ENCODE assay signal across 8 cellular contexts in genomic region chr20:50308513-50309279, GRCh38.
A peak's percentile ranks its signal among the peaks of the same experiment; 100 is the strongest.
DNase-seq lines count a peak whose midpoint lies in the region; ATAC-seq and TF ChIP-seq lines count a peak whose summit lies in the region.

No MANE protein-coding gene starts in this region.

- H3K4me3 ChIP-seq in H7 (ENCODE audit: insufficient read depth, low read depth, low read length) (no peak overlapping the region), fibroblast of the aortic adventitia (ENCODE audit: low read depth, low read length) (peak overlapping the region; percentile 37)

- peaks cover 68% of the 10 kb centered on the region for H3K4me1 Mint-ChIP-seq in nephron

- DNase-seq in H7 (peak; percentile 92), fibroblast of the aortic adventitia (ENCODE audit: low read depth) (peak; percentile 99), NCI-H345 (lab: John Stamatoyannopoulos, UW) (no peak), HEK293T (ENCODE audit: extremely low spot score) (no peak), NCI-H1930 (lab: John Stamatoyannopoulos, UW) (no peak)

- TF ChIP-seq CTCF in fibroblast of the aortic adventitia (IDR thresholded peaks at IDR 0.05; ENCODE audit: insufficient read depth, low read length) = peak; percentile 19
- TF ChIP-seq CTCF in nephron (IDR thresholded peaks at IDR 0.05; ENCODE audit: unreplicated experiment in 3 of 3) = no peak

- H3K36me3 Mint-ChIP-seq in nephron (ENCODE audit: low read depth) = no peaks in the 10 kb centered on the region

- POLR2A ChIA-PET in HEK293T (lab: Yijun Ruan, JAX) = no interaction called here

- H3K9me3 Mint-ChIP-seq in nephron = no peaks in the 10 kb centered on the region

- H3K36me3 ChIP-seq in H7 (replicated peaks; ENCODE audit: control insufficient read depth, insufficient read depth, low read length) = no peaks in the 10 kb centered on the region

- ATAC-seq in SK-N-SH treated with all-trans-retinoic acid at 6 μM for 48 hours (peak; percentile 92), HG02759 (IDR thresholded peaks at IDR 0.05; ENCODE audit: unreplicated experiment) (no peak)

- peak overlapping the region in 1 of 3 experiments; percentile 46 for H3K4me3 Mint-ChIP-seq in nephron

- H3K27me3 Mint-ChIP-seq in nephron (ENCODE audit: low read depth) = peaks cover 20% of the 10 kb centered on the region

- peak overlapping the region; percentile 63 to 92 (median 90) for H3K27ac Mint-ChIP-seq in nephron

- CTCF ChIA-PET in HEK293T (lab: Yijun Ruan, JAX) = no interaction called here

- no peaks in the 10 kb centered on the region for H3K27me3 ChIP-seq in H7 (ENCODE audit: control insufficient read depth, insufficient read depth, low read length)

TF ChIP-seq in SK-N-SH treated with all-trans-retinoic acid at 6 μM for 48 hours, 23 proteins besides CTCF, POLR2A, EP300 and RAD21 (continues in another document):
- TF ChIP-seq ZNF8 (CRISPR knock-in tag; IDR thresholded peaks at IDR 0.05) = 0 out of 2 replicates have a peak, but pooled peaks have one; percentile 21
- no peak for TF ChIP-seq PPARA (CRISPR knock-in tag; IDR thresholded peaks at IDR 0.05; ENCODE audit: borderline replicate concordance)
- no peak for TF ChIP-seq ISL1 (CRISPR knock-in tag; IDR thresholded peaks at IDR 0.05)
- TF ChIP-seq ZNF70 (CRISPR knock-in tag; IDR thresholded peaks at IDR 0.05) = peak; percentile 64; the same call in 1 of the 2 replicates
- peak; percentile 45; the same call in 1 of the 2 replicates for TF ChIP-seq SNAI2 (CRISPR knock-in tag; IDR thresholded peaks at IDR 0.05)
- TF ChIP-seq ZFP30 (CRISPR knock-in tag; IDR thresholded peaks at IDR 0.05) = no peak
- no peak for TF ChIP-seq CREB5 (CRISPR knock-in tag; IDR thresholded peaks at IDR 0.05; ENCODE audit: low read depth)
- 0 out of 2 replicates have a peak, but pooled peaks have one; percentile 56 for TF ChIP-seq ZFP3 (CRISPR knock-in tag; IDR thresholded peaks at IDR 0.05)
- TF ChIP-seq ESRRG (CRISPR knock-in tag; IDR thresholded peaks at IDR 0.05) = no peak
- TF ChIP-seq TOX (CRISPR knock-in tag; IDR thresholded peaks at IDR 0.05; ENCODE audit: borderline replicate concordance) = no peak
- peak; percentile 24; the same call in 1 of the 2 replicates for TF ChIP-seq TCF4 (CRISPR knock-in tag; IDR thresholded peaks at IDR 0.05; ENCODE audit: borderline replicate concordance)
- TF ChIP-seq TSHZ2 (CRISPR knock-in tag; IDR thresholded peaks at IDR 0.05) = peak; percentile 31; the same call in 1 of the 2 replicates
- no peak for TF ChIP-seq ARNTL (CRISPR knock-in tag; IDR thresholded peaks at IDR 0.05; ENCODE audit: borderline replicate concordance, low read depth)

TF ChIP-seq in HEK293T, 16 proteins besides CTCF, POLR2A, EP300 and RAD21:
- TF ChIP-seq L3MBTL2 (conservative IDR thresholded peaks at IDR 0.05) (no peak), ZNF384 (IDR thresholded peaks at IDR 0.05) (no peak), TARDBP (IDR thresholded peaks at IDR 0.05) (no peak), ARNT (IDR thresholded peaks at IDR 0.05) (no peak), PKNOX1 (IDR thresholded peaks at IDR 0.05) (no peak), SUZ12 (IDR thresholded peaks at IDR 0.05) (no peak), LEF1 (IDR thresholded peaks at IDR 0.05; ENCODE audit: borderline replicate concordance) (no peak), HDGF (IDR thresholded peaks at IDR 0.05; ENCODE audit: borderline replicate concordance) (no peak), NFRKB (IDR thresholded peaks at IDR 0.05) (no peak), FOXK2 (IDR thresholded peaks at IDR 0.05) (no peak), BHLHE40 (IDR thresholded peaks at IDR 0.05; ENCODE audit: borderline replicate concordance) (no peak), ELF4 (IDR thresholded peaks at IDR 0.05) (no peak), FOXA1 (IDR thresholded peaks at IDR 0.05) (no peak), CTBP1 (IDR thresholded peaks at IDR 0.05; ENCODE audit: borderline replicate concordance) (no peak), FOXM1 (IDR thresholded peaks at IDR 0.05; ENCODE audit: borderline replicate concordance) (no peak), SP1 (IDR thresholded peaks at IDR 0.05) (no peak)

Comparison
In these comparisons a context has a peak if more than half of its experiments do, and no peak if none do; other contexts are left out.
1. DNase-seq: peak in H7 (single experiment) and fibroblast of the aortic adventitia (single experiment); none in NCI-H345 (single experiment), HEK293T (single experiment) and NCI-H1930 (0 of 2).